ENCODE assay signal across 17 cellular contexts in the genomic region with DNA sequence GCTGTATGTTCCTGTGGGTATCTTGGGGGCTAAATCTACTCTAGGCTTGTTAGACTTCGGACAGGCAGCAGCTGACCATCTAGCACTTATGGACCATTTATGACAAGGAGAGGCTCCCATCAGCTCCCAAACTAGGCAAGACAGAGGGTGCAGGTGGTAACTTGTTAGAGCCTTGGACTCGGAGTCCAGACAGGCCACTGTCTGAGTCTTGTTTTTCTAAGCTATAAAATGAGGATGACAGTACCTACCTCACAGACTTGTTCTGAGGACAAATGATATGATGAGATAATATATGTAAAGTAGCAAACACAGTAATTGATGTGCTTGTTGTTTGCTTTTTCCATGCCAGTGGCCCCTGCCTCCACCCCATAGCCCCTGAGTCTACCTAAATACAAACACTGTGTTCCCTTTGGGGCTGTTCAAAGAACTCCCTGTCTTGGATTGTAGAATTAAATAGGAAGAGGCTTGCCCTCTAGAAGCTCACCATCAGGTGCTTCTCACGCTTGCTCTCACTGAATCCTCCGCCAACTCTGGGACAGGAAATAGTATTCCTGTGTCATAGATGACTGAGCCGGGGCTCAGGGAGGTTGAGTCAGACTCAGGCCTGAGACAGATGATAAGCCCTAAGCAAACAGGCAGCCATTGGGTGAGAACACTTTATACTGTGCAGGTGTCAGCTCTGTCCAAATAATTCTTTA. TPM values are rescaled to one million over a fixed set of nuclear protein-coding genes. Genes with fewer than 3 reads are reported as not detected.
DNase-seq lines count a peak whose midpoint lies in the region; ATAC-seq and FAIRE-seq lines count a peak whose summit lies in the region.
"Had no signal": no experiment of that assay in that cellular context is flagged by ENCODE, and none has a peak within 500 bp of the region (broad histone marks: within the 10 kb centered on the region; RNA-seq: fewer than 3 reads in every experiment).

No MANE protein-coding gene starts in this region.

- H3K36me3 ChIP-seq in esophagus (ENCODE audit: control insufficient read depth in 2 of 2, insufficient read depth in 2 of 2, low read length in 1 of 2): no peaks in the 10 kb centered on the region
- H3K36me3 ChIP-seq: gastrocnemius medialis had no signal

- peak overlapping the region; percentile 14 to 55 for H3K27ac ChIP-seq in esophagus (ENCODE audit: low read depth in 2 of 2, low read length in 1 of 2)
- H3K27ac ChIP-seq: coronary artery, gastrocnemius medialis had no signal

- WGBS in esophagus, 2 donors: 53 to 71% methylated on average over 5 of the region's 5 CpGs

- peak; percentile 18 for DNase-seq in NCI-H510A treated with DMSO at 0.1 percent for 48 hours (lab: John Stamatoyannopoulos, UW)
- DNase-seq in NCI-H510A (lab: John Stamatoyannopoulos, UW): no peak
- DNase-seq in RCC 7860 (ENCODE audit: low spot score): peak; percentile 24
- DNase-seq in renal cortical epithelial cell (ENCODE audit: low read depth): peak; percentile 37
- no peak for DNase-seq in activated CD4-positive, alpha-beta T cell treated with anti-CD3 and anti-CD28 coated beads, Interleukin-2, amount 50 U/mL, for 4 hours
- DNase-seq: 8988T; activated naive CD4-positive, alpha-beta T cell; COR-L47; gastrocnemius medialis; naive B cell; NCI-H2081 treated with DMSO at 0.1 percent for 48 hours had no signal

- no peaks in the 10 kb centered on the region for H3K27me3 ChIP-seq in esophagus (ENCODE audit: control insufficient read depth in 1 of 2, insufficient read depth in 2 of 2, low read length in 2 of 2)
- H3K27me3 ChIP-seq: gastrocnemius medialis had no signal

- peaks cover 0 to 8% of the 10 kb centered on the region in 2 donors for H3K4me1 ChIP-seq in esophagus (ENCODE audit: control insufficient read depth in 2 of 2, insufficient read depth in 2 of 2, low read length in 1 of 2)
- H3K4me1 ChIP-seq: gastrocnemius medialis had no signal

- FAIRE-seq in RCC 7860 (lab: Jason Lieb, UNC): no peak
- FAIRE-seq: keratinocyte had no signal

- H3K4me3 ChIP-seq in esophagus (ENCODE audit: low read depth in 1 of 2, low read length in 2 of 2): no peak overlapping the region
- H3K4me3 ChIP-seq: coronary artery, gastrocnemius medialis had no signal

- no peaks in the 10 kb centered on the region for H3K9me3 ChIP-seq in esophagus (ENCODE audit: control insufficient read depth in 2 of 2, insufficient read depth in 1 of 2, low read depth in 1 of 2, low read length in 1 of 2)
- H3K9me3 ChIP-seq: gastrocnemius medialis had no signal

- ATAC-seq in HG02588 (IDR thresholded peaks at IDR 0.05; ENCODE audit: unreplicated experiment) (no peak), GM21717 (IDR thresholded peaks at IDR 0.05; ENCODE audit: unreplicated experiment) (no peak)
- ATAC-seq: gastrocnemius medialis had no signal

RNA-seq across cellular contexts. Expression of a gene that starts 58.7 kb away (rescaled TPM):
- polyA plus RNA-seq in esophagus: 10 to 100 TPM; 24.6 to 27.7 TPM
- total RNA-seq in renal cortical epithelial cell: 0.15 and 0.17 TPM in 2 replicates
- total RNA-seq: OCI-LY7 had no signal

Comparison
In these comparisons a context has a peak if more than half of its experiments do, and no peak if none do; other contexts are left out.
1. DNase-seq: peak in NCI-H510A treated with DMSO at 0.1 percent for 48 hours (single experiment), RCC 7860 (single experiment) and renal cortical epithelial cell (single experiment); none in NCI-H510A (single experiment) and activated CD4-positive, alpha-beta T cell treated with anti-CD3 and anti-CD28 coated beads, Interleukin-2, amount 50 U/mL, for 4 hours (0 of 2).